In genomic region chr6:163355471-163355991, GRCh38 we compare ENCODE assay signal across 8 cellular contexts. TPM values are rescaled to one million over a fixed set of nuclear protein-coding genes. Genes with fewer than 3 reads are reported as not detected.
A peak's percentile ranks its signal among the peaks of the same experiment; 100 is the strongest.
DNase-seq lines count a peak whose midpoint lies in the region; ATAC-seq and TF ChIP-seq lines count a peak whose summit lies in the region.

No MANE protein-coding gene starts in this region.

- no peaks in the 10 kb centered on the region for H3K36me3 ChIP-seq in mucosa of descending colon (ENCODE audit: low read depth)

- DNase-seq in HK-2 (ENCODE audit: unreplicated experiment): peak; percentile 71
- peak; percentile 76 for DNase-seq in choroid plexus epithelial cell (ENCODE audit: low read depth)
- DNase-seq in mucosa of descending colon: peak in 2 of 3 donors; percentile 26 to 43
- no peak for DNase-seq in amniotic stem cell (lab: John Stamatoyannopoulos, UW)
- no peak for DNase-seq in NCI-H526 treated with DMSO at 0.1 percent for 48 hours (lab: John Stamatoyannopoulos, UW)
- no peak for DNase-seq in cerebellar cortex (ENCODE audit: low spot score)
- DNase-seq in NCI-H187 (lab: John Stamatoyannopoulos, UW): no peak

- H3K4me1 ChIP-seq in mucosa of descending colon (ENCODE audit: low read depth): no peaks in the 10 kb centered on the region

- H3K9me3 ChIP-seq in mucosa of descending colon: no peaks in the 10 kb centered on the region

- H3K4me3 ChIP-seq in choroid plexus epithelial cell (ENCODE audit: low read depth, low read length) (peak overlapping the region; percentile 32), mucosa of descending colon (no peak overlapping the region)

- no peak for TF ChIP-seq CTCF in choroid plexus epithelial cell (conservative IDR thresholded peaks at IDR 0.05; ENCODE audit: low read depth, low read length)
- TF ChIP-seq CTCF in mucosa of descending colon (IDR thresholded peaks at IDR 0.05): no peak

- intact Hi-C loops in mucosa of descending colon (cut with DNase I, micrococcal nuclease): no loop called here

- ATAC-seq in GM18909 (IDR thresholded peaks at IDR 0.05; ENCODE audit: poor library complexity, unreplicated experiment): peak; percentile 31
- ATAC-seq in mucosa of descending colon: peak; percentile 35

RNA-seq across cellular contexts. Expression of gene QKI, which starts 59.0 kb away (rescaled TPM):
- total RNA-seq in mucosa of descending colon: 100 to 1,000 TPM in 1 of 3 donors, 10 to 100 TPM in 2; 11.3 to 129 (median 35.8) TPM

Comparison
In these comparisons a context has a peak if more than half of its experiments do, and no peak if none do; other contexts are left out.
1. DNase-seq: peak in HK-2 (single experiment), choroid plexus epithelial cell (single experiment) and mucosa of descending colon (2 of 3); none in amniotic stem cell (single experiment), NCI-H526 treated with DMSO at 0.1 percent for 48 hours (single experiment), cerebellar cortex (single experiment) and NCI-H187 (0 of 2).